In genomic region chr11:7986768-7987559, GRCh38 we compare ENCODE assay signal across 8 cellular contexts. TPM values are rescaled to one million over a fixed set of nuclear protein-coding genes. Genes with fewer than 3 reads are reported as not detected.
DNase-seq lines count a peak whose midpoint lies in the region; ATAC-seq lines count a peak whose summit lies in the region.

Gene EIF3F (plus strand): TSS chr11:7987337. CDS start chr11:7987353, 16 bp downstream.

- CTCF ChIA-PET in activated CD4-positive, alpha-beta T cell treated with anti-CD3 and anti-CD28 coated beads, Interleukin-2, amount 10 ng/mL, durations not matched to agents 7 days and 5 days (lab: Charles Lee), result interaction anchor here (0.7 to 1.9 kb wide), 17 partner anchors 10 to 1608 kb away, joined by 3 to 7 read pairs (median 4); no protein-coding TSS in a partner anchor

- H3K9me3 Mint-ChIP-seq in activated CD4-positive, alpha-beta T cell treated with anti-CD3 and anti-CD28 coated beads, Interleukin-2, amount 10 ng/mL, durations not matched to agents 7 days and 5 days, result no peaks in the 10 kb centered on the region

- peak; percentile 39 to 98 (median 92) for DNase-seq in C1 segment of cervical spinal cord (lab: John Stamatoyannopoulos, UW)
- peak; percentile 100 for DNase-seq in NCI-H69 (lab: John Stamatoyannopoulos, UW)
- peak; percentile 97 for DNase-seq in activated CD4-positive, alpha-beta T cell treated with anti-CD3 and anti-CD28 coated beads, Interleukin-2, amount 10 ng/mL, durations not matched to agents 7 days and 5 days
- DNase-seq in dedifferentiated amniotic fluid mesenchymal stem cell (ENCODE audit: extremely low spot score), result peak; percentile 100
- DNase-seq in left kidney (ENCODE audit: low read depth, low spot score), result peak; percentile 99
- peak; percentile 83 to 89 for DNase-seq in stimulated activated CD4-positive, alpha-beta T cell treated with anti-CD3 and anti-CD28 coated beads, Interleukin-2, amount 100 ng/mL, for 24 hours

- POLR2A ChIA-PET in activated CD4-positive, alpha-beta T cell treated with anti-CD3 and anti-CD28 coated beads, Interleukin-2, amount 10 ng/mL, durations not matched to agents 7 days and 5 days (lab: Charles Lee), result interaction anchor here (0.6 kb wide), 1 partner anchor 103 kb away, joined by 3 read pairs; no protein-coding TSS in a partner anchor

- peaks cover 25% of the 10 kb centered on the region for H3K36me3 Mint-ChIP-seq in activated CD4-positive, alpha-beta T cell treated with anti-CD3 and anti-CD28 coated beads, Interleukin-2, amount 10 ng/mL, durations not matched to agents 7 days and 5 days (ENCODE audit: low read depth)

- ATAC-seq in GM19351 (IDR thresholded peaks at IDR 0.05; ENCODE audit: unreplicated experiment) (peak; percentile 94), HG03521 (IDR thresholded peaks at IDR 0.05; ENCODE audit: unreplicated experiment) (peak; percentile 94)

- peaks cover 48% of the 10 kb centered on the region for H3K4me1 Mint-ChIP-seq in activated CD4-positive, alpha-beta T cell treated with anti-CD3 and anti-CD28 coated beads, Interleukin-2, amount 10 ng/mL, durations not matched to agents 7 days and 5 days

- peak within 1 kb of the TSS; percentile 94 for H3K27ac Mint-ChIP-seq in activated CD4-positive, alpha-beta T cell treated with anti-CD3 and anti-CD28 coated beads, Interleukin-2, amount 10 ng/mL, durations not matched to agents 7 days and 5 days

- H3K27me3 Mint-ChIP-seq in activated CD4-positive, alpha-beta T cell treated with anti-CD3 and anti-CD28 coated beads, Interleukin-2, amount 10 ng/mL, durations not matched to agents 7 days and 5 days, result no peaks in the 10 kb centered on the region

- H3K4me3 Mint-ChIP-seq in activated CD4-positive, alpha-beta T cell treated with anti-CD3 and anti-CD28 coated beads, Interleukin-2, amount 10 ng/mL, durations not matched to agents 7 days and 5 days, result peak within 1 kb of the TSS; percentile 94

RNA-seq across cellular contexts. Expression of gene EIF3F, which starts in this region (rescaled TPM):
- total RNA-seq in activated CD4-positive, alpha-beta T cell treated with anti-CD3 and anti-CD28 coated beads, Interleukin-2, amount 10 ng/mL, durations not matched to agents 7 days and 5 days, result 100 to 1,000 TPM; 256 to 262 TPM

Comparison
In these comparisons a context has a peak if more than half of its experiments do, and no peak if none do; other contexts are left out.
1. Peak in every context shown above with its lines: DNase-seq and ATAC-seq.